22 cellular contexts compared by ENCODE assay signal in the genomic region with DNA sequence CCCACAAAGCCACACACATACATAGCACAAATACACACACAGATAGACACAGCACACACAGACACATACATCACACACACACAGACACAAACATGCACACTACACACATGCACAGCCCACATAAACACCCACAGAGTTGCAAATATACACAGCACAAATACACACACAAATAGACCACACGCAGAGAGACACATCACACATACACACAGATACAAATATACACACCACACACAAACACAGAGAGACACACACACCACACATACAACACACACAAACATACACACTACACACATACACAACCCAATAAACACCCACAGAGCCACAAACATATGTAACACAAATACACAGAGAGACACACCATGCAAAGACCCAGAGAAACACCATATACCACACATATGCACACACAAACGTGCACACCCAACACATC.
A peak's percentile ranks its signal among the peaks of the same experiment; 100 is the strongest.
DNase-seq lines count a peak whose midpoint lies in the region; ATAC-seq, FAIRE-seq and TF ChIP-seq lines count a peak whose summit lies in the region.
"Had no signal": no experiment of that assay in that cellular context is flagged by ENCODE, and none has a peak within 500 bp of the region (broad histone marks: within the 10 kb centered on the region; RNA-seq: fewer than 3 reads in every experiment).

No MANE protein-coding gene starts in this region.

- H3K4me3 Mint-ChIP-seq in nephron progenitor cell (no peak overlapping the region), type B pancreatic cell (no peak overlapping the region), osteocyte (ENCODE audit: unreplicated experiment) (no peak overlapping the region)
- H3K4me3 Mint-ChIP-seq: T-helper 17 cell had no signal

- FAIRE-seq in HepG2 (lab: Jason Lieb, UNC), result no peak
- FAIRE-seq: GM19239, H54, TTC549 had no signal

- H3K27me3 ChIP-seq in HepG2 (ENCODE audit: control insufficient read depth in 1 of 2, insufficient read depth in 2 of 2, low read length in 2 of 2) (no peaks in the 10 kb centered on the region), right lobe of liver (no peaks in the 10 kb centered on the region), colonic mucosa (no peaks in the 10 kb centered on the region)
- H3K27me3 ChIP-seq: vagina had no signal

- H3K9me3 ChIP-seq in HepG2 (ENCODE audit: low read length) (no peaks in the 10 kb centered on the region), right lobe of liver (no peaks in the 10 kb centered on the region), colonic mucosa (no peaks in the 10 kb centered on the region)
- H3K9me3 ChIP-seq: thoracic aorta, vagina had no signal

- H2AFZ ChIP-seq in HepG2 (ENCODE audit: low read length), result no peak overlapping the region

- H3K4me2 ChIP-seq in HepG2 (ENCODE audit: low read depth, low read length), result no peak overlapping the region

- no TSS peak for BruUV-seq in HepG2 (replicated peaks; lab: Mats Ljungman, UMichigan)

- in situ Hi-C loops in HepG2 (cut with HindIII; ENCODE audit: extremely low pct_ligation_motif_present, low pct_unique_long_range_greater_than_20kb), result no loop called here
- in situ Hi-C loops in GM13976 (cut with MboI; ENCODE audit: low sequenced_read_pairs, unreplicated experiment), result no loop called here

- H3K36me3 ChIP-seq in HepG2 (replicated peaks in 1 of 2; ENCODE audit: control insufficient read depth in 1 of 2, insufficient read depth in 2 of 2, low read length in 2 of 2) (no peaks in the 10 kb centered on the region), right lobe of liver (no peaks in the 10 kb centered on the region), colonic mucosa (no peaks in the 10 kb centered on the region)
- H3K36me3 ChIP-seq: thoracic aorta, vagina had no signal

- 95% methylated on average over 2 of the region's 2 CpGs for WGBS in HepG2 (ENCODE audit: low lambda C conversion rate)
- WGBS in right lobe of liver (ENCODE audit: insufficient coverage, low coverage, low lambda C conversion rate, missing lambda C conversion rate), result 88% methylated on average over 2 of the region's 2 CpGs

- H3K27ac ChIP-seq in HepG2 (ENCODE audit: extremely low read length, insufficient read depth, low read length) (no peak overlapping the region), right lobe of liver (no peak overlapping the region), colonic mucosa (peak overlapping the region; percentile 34)
- H3K27ac ChIP-seq: C4-2B, thoracic aorta, vagina had no signal

- H3K9me3 Mint-ChIP-seq in nephron progenitor cell (no peaks in the 10 kb centered on the region), type B pancreatic cell (no peaks in the 10 kb centered on the region), osteocyte (ENCODE audit: unreplicated experiment) (no peaks in the 10 kb centered on the region)

- H4K20me1 ChIP-seq in HepG2 (ENCODE audit: insufficient read depth, low read length), result no peaks in the 10 kb centered on the region

- TF ChIP-seq EP300 in HepG2 (IDR thresholded peaks at IDR 0.05; ENCODE audit: low read depth in 2 of 2, low read length in 2 of 2), result no peak
- TF ChIP-seq EP300 in HepG2 (CRISPR knock-in tag; IDR thresholded peaks at IDR 0.05; ENCODE audit: borderline replicate concordance), result no peak

- H3K36me3 Mint-ChIP-seq in nephron progenitor cell (ENCODE audit: low read depth) (no peaks in the 10 kb centered on the region), type B pancreatic cell (no peaks in the 10 kb centered on the region), osteocyte (ENCODE audit: unreplicated experiment) (no peaks in the 10 kb centered on the region)

- no peaks in the 10 kb centered on the region for H3K79me2 ChIP-seq in HepG2 (ENCODE audit: insufficient read depth, low read length)

- POLR2A ChIA-PET in HepG2 (lab: Yijun Ruan, JAX), result no interaction called here

- H3K4me1 Mint-ChIP-seq in nephron progenitor cell, result peaks cover 3% of the 10 kb centered on the region
- H3K4me1 Mint-ChIP-seq in type B pancreatic cell (ENCODE audit: unreplicated experiment), result peaks cover 24% of the 10 kb centered on the region
- H3K4me1 Mint-ChIP-seq in osteocyte (ENCODE audit: unreplicated experiment), result peaks cover 11% of the 10 kb centered on the region

- TF ChIP-seq CTCF in HepG2 (CRISPR knock-in tag; IDR thresholded peaks at IDR 0.05) (no peak), right lobe of liver (IDR thresholded peaks at IDR 0.05) (no peak), colonic mucosa (IDR thresholded peaks at IDR 0.05) (no peak), nephron progenitor cell (IDR thresholded peaks at IDR 0.05) (no peak), type B pancreatic cell (conservative IDR thresholded peaks at IDR 0.05) (no peak), osteocyte (IDR thresholded peaks at IDR 0.05) (no peak), GM13976 (IDR thresholded peaks at IDR 0.05; ENCODE audit: borderline replicate concordance, control extremely low read depth, extremely low read depth, insufficient read depth, missing control alignments) (no peak)

- CTCF ChIA-PET in HepG2 (lab: Yijun Ruan, JAX; ENCODE audit: low intra/inter-chr PET ratio, low total read pairs), result no interaction called here

- H3K9ac ChIP-seq in HepG2 (ENCODE audit: insufficient read depth, low read depth, low read length), result no peak overlapping the region
- H3K9ac ChIP-seq in colonic mucosa (ENCODE audit: low read depth in 2 of 2, low read length in 2 of 2), result peak overlapping the region in 1 of 2 donors; percentile 27

- TF ChIP-seq POLR2A in HepG2 (IDR thresholded peaks at IDR 0.05; ENCODE audit: insufficient read depth in 1 of 2, low read depth in 2 of 2, low read length in 2 of 2) (no peak), right lobe of liver (IDR thresholded peaks at IDR 0.05) (no peak)

- peaks cover 3% of the 10 kb centered on the region for H3K27me3 Mint-ChIP-seq in nephron progenitor cell (ENCODE audit: low read depth, poor library complexity)
- H3K27me3 Mint-ChIP-seq in type B pancreatic cell, result no peaks in the 10 kb centered on the region
- peaks cover 12% of the 10 kb centered on the region for H3K27me3 Mint-ChIP-seq in osteocyte (ENCODE audit: unreplicated experiment)

- H3K4me1 ChIP-seq in HepG2 (ENCODE audit: insufficient read depth, low read length) (peaks cover 23% of the 10 kb centered on the region), right lobe of liver (peaks cover 0 to 9% (median 3%) of the 10 kb centered on the region in 4 donors), colonic mucosa (no peaks in the 10 kb centered on the region)
- H3K4me1 ChIP-seq: vagina had no signal

- DNase-seq in HepG2 (ENCODE audit: low spot score) (no peak), right lobe of liver (no peak), colonic mucosa (no peak), nephron progenitor cell (no peak), type B pancreatic cell (ENCODE audit: extremely low spot score, unreplicated experiment) (no peak), osteocyte (ENCODE audit: extremely low spot score, unreplicated experiment) (no peak), GM13976 (ENCODE audit: low spot score) (no peak)
- DNase-seq: activated CD4-positive, alpha-beta T cell treated with anti-CD3 and anti-CD28 coated beads, Interleukin-2, amount 50 U/mL, for 1 hour; activated CD4-positive, CD25-positive, alpha-beta regulatory T cell; activated T-cell treated with anti-CD3 and anti-CD28 coated beads, Interleukin-2, amount 50 U/mL, for 48 hours; Karpas-422; NCI-H1930; stimulated activated naive CD8-positive, alpha-beta T cell treated with anti-CD3 and anti-CD28 coated beads, Interleukin-15, Interleukin-2, amounts not matched to agents 100 U/mL and 50 U/mL, for 24 hours; T-helper 17 cell had no signal

- intact Hi-C loops in HepG2 (cut with micrococcal nuclease; ENCODE audit: unreplicated experiment) (no loop called here), right lobe of liver (cut with DNase I) (no loop called here), colonic mucosa (cut with DNase I) (no loop called here)

- H3K4me3 ChIP-seq in HepG2 (replicated peaks in 1 of 3; ENCODE audit: insufficient read depth in 1 of 3, low read depth in 2 of 3, low read length in 3 of 3) (no peak overlapping the region), right lobe of liver (no peak overlapping the region), colonic mucosa (no peak overlapping the region)
- H3K4me3 ChIP-seq: thoracic aorta, vagina had no signal

- no peak for TF ChIP-seq RAD21 in HepG2 (CRISPR knock-in tag; IDR thresholded peaks at IDR 0.05)

- peak overlapping the region; percentile 0 for H3K27ac Mint-ChIP-seq in nephron progenitor cell
- H3K27ac Mint-ChIP-seq in type B pancreatic cell, result peak overlapping the region; percentile 98
- no peak overlapping the region for H3K27ac Mint-ChIP-seq in osteocyte (ENCODE audit: unreplicated experiment)
- H3K27ac Mint-ChIP-seq: T-helper 17 cell had no signal

- ATAC-seq in HepG2 (no peak), right lobe of liver (no peak), GM18858 (IDR thresholded peaks at IDR 0.05; ENCODE audit: unreplicated experiment) (no peak)
- ATAC-seq: SK-N-SH treated with all-trans-retinoic acid at 6 μM for 48 hours, T-helper 17 cell had no signal

TF ChIP-seq in HepG2, 621 proteins besides CTCF, POLR2A, EP300 and RAD21 (continues in another document):
- TF ChIP-seq FOXP1 (IDR thresholded peaks at IDR 0.05), result peak; percentile 62
- no peak for TF ChIP-seq FOXP1 (CRISPR knock-in tag; IDR thresholded peaks at IDR 0.05)
